15 cellular contexts compared by ENCODE assay signal in genomic region chr2:121293450-121294325, GRCh38. TPM values are rescaled to one million over a fixed set of nuclear protein-coding genes. Genes with fewer than 3 reads are reported as not detected.
A peak's percentile ranks its signal among the peaks of the same experiment; 100 is the strongest.
DNase-seq lines count a peak whose midpoint lies in the region; TF ChIP-seq lines count a peak whose summit lies in the region.
"Had no signal": no experiment of that assay in that cellular context is flagged by ENCODE, and none has a peak within 500 bp of the region (broad histone marks: within the 10 kb centered on the region; RNA-seq: fewer than 3 reads in every experiment).

No MANE protein-coding gene starts in this region.

- TF ChIP-seq CTCF in right atrium auricular region (IDR thresholded peaks at IDR 0.05) = no peak
- no peak for TF ChIP-seq CTCF in transverse colon (IDR thresholded peaks at IDR 0.05)

- TF ChIP-seq EP300 in transverse colon (IDR thresholded peaks at IDR 0.05; ENCODE audit: low read depth) = no peak

- peak; percentile 47 for TF ChIP-seq POLR2A in transverse colon (IDR thresholded peaks at IDR 0.05)

- in situ Hi-C loops in transverse colon (cut with MboI; ENCODE audit: low pct_ligation_motif_present in 1 of 4, low pct_unique_long_range_greater_than_20kb in 1 of 4, low sequenced_read_pairs in 3 of 4) = no loop called here

- 53 to 73% methylated on average over 4 to 14 of the region's 14 CpGs for WGBS in transverse colon (ENCODE audit: low coverage in 1 of 2), 2 donors

- H3K4me1 ChIP-seq in right atrium auricular region (peaks cover 0 to 7% of the 10 kb centered on the region in 2 donors), transverse colon (peaks cover 0 to 16% (median 15%) of the 10 kb centered on the region in 4 donors)

- DNase-seq in NCI-H748 (lab: John Stamatoyannopoulos, UW; ENCODE audit: unreplicated experiment) (peak; percentile 3), NCI-H748 treated with DMSO at 0.1 percent for 48 hours (lab: John Stamatoyannopoulos, UW) (no peak), NCI-H69 (lab: John Stamatoyannopoulos, UW) (peak; percentile 74), right atrium auricular region (ENCODE audit: low spot score) (peak; percentile 57), transverse colon (peak; percentile 90), germinal center (ENCODE audit: low spot score) (no peak), NCI-H1048 (lab: John Stamatoyannopoulos, UW) (no peak)
- no peak for DNase-seq in activated CD4-positive, CD25-positive, alpha-beta regulatory T cell (lab: John Stamatoyannopoulos, UW)
- DNase-seq: activated CD8-positive, alpha-beta T cell treated with anti-CD3 and anti-CD28 coated beads for 36 hours; GF-D8; mesendoderm; MG63; stimulated activated CD4-positive, alpha-beta T cell treated with anti-CD3 and anti-CD28 coated beads, Interleukin-4, amount 100 ng/mL, for 1 hour; stimulated activated CD8-positive, alpha-beta memory T cell treated with anti-CD3 and anti-CD28 coated beads, Interleukin-4, amount 100 ng/mL, for 48 hours had no signal

- no peak overlapping the region for H3K27ac ChIP-seq in right atrium auricular region
- H3K27ac ChIP-seq in transverse colon = peak overlapping the region; percentile 66 to 76 (median 70)
- H3K27ac ChIP-seq: neutrophil had no signal

- H3K9me3 ChIP-seq in right atrium auricular region (no peaks in the 10 kb centered on the region), transverse colon (no peaks in the 10 kb centered on the region)
- H3K9me3 ChIP-seq: MG63, neutrophil had no signal

- intact Hi-C loops in transverse colon (cut with DNase I; ENCODE audit: low total_unique reads) = no loop called here

- H3K4me3 ChIP-seq in right atrium auricular region (no peak overlapping the region), transverse colon (no peak overlapping the region)
- H3K4me3 ChIP-seq: MG63 had no signal

- no peaks in the 10 kb centered on the region for H3K36me3 ChIP-seq in right atrium auricular region
- no peaks in the 10 kb centered on the region for H3K36me3 ChIP-seq in transverse colon
- H3K36me3 ChIP-seq: MG63, neutrophil had no signal

- H3K27me3 ChIP-seq in right atrium auricular region = no peaks in the 10 kb centered on the region
- H3K27me3 ChIP-seq in transverse colon = no peaks in the 10 kb centered on the region
- H3K27me3 ChIP-seq: MG63, neutrophil had no signal

RNA-seq across cellular contexts. Expression of gene TFCP2L1, which starts 8.7 kb away (rescaled TPM):
- total RNA-seq in right atrium auricular region = under 1 TPM; 0.28 to 0.44 TPM
- total RNA-seq in transverse colon = 100 to 1,000 TPM in 3 of 4 donors, 10 to 100 TPM in 1; 52.7 to 167 (median 146) TPM

Comparison
In these comparisons a context has a peak if more than half of its experiments do, and no peak if none do; other contexts are left out.
1. DNase-seq: peak in NCI-H748 (single experiment), NCI-H69 (single experiment), right atrium auricular region (single experiment) and transverse colon (single experiment); none in NCI-H748 treated with DMSO at 0.1 percent for 48 hours (single experiment), germinal center (single experiment), activated CD4-positive, CD25-positive, alpha-beta regulatory T cell (0 of 4) and NCI-H1048 (single experiment).
2. H3K27ac ChIP-seq: peak in transverse colon (4 of 4); none in right atrium auricular region (0 of 2).
3. RNA of gene TFCP2L1, which starts 8.7 kb away (total RNA-seq): 52.7 to 167 TPM in transverse colon; 0.28 to 0.44 TPM in right atrium auricular region; every median in the first group is over 10 times any median in the second.